In the genomic region with DNA sequence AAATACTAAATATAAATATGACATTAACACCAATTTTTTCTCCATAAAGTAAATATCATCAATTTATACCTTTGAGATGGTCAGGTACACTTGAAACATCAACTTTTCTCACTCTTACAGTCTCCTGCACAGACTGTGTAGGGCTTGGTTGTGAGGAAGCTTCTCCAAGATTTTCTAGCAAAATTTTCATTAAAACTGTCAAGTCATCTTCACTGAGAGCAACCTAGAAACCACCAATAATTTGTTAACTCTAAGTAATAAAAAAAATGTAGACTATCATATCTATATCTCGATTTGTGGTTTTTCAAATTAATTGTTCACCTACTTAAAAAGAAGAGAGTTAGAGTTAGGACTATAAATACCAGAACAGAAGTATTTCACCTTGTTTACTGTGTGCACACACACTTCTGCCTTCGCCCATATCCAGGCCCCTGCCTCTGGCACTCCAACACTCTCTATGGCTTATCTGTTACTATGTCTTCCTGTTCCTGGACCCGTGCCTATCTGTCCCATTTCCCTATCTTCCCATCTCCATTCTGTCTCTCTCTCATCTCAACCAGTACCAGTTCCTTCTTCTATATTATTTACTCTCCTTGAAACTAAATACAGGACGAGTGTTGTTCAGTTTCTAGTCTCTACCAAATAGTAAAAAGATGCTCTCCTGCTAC, we compare ENCODE assay signal across 1 cellular context.
TF ChIP-seq lines count a peak whose summit lies in the region.

No MANE protein-coding gene starts in this region.

TF ChIP-seq in K562, 482 proteins besides CTCF, POLR2A, EP300 and RAD21 (continued from another document):
- TF ChIP-seq, protein P1, sequence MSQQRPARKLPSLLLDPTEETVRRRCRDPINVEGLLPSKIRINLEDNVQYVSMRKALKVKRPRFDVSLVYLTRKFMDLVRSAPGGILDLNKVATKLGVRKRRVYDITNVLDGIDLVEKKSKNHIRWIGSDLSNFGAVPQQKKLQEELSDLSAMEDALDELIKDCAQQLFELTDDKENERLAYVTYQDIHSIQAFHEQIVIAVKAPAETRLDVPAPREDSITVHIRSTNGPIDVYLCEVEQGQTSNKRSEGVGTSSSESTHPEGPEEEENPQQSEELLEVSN (IDR thresholded peaks at IDR 0.05; ENCODE audit: borderline replicate concordance in 1 of 2, extremely low read depth in 1 of 2, insufficient read depth in 1 of 2, insufficient read length in 1 of 2, low read depth in 1 of 2, low read length in 1 of 2, poor library complexity in 1 of 2, severe bottlenecking in 1 of 2): no peak
- peak; percentile 63 for TF ChIP-seq NFIC (IDR thresholded peaks at IDR 0.05)
- TF ChIP-seq MAFF (IDR thresholded peaks at IDR 0.05; ENCODE audit: low read length): peak; percentile 33; the same call in 1 of the 2 replicates
- no peak for TF ChIP-seq DPF2 (IDR thresholded peaks at IDR 0.05)
- TF ChIP-seq EGR1 (conservative IDR thresholded peaks at IDR 0.05): no peak
- no peak for TF ChIP-seq TCF3 (CRISPR knock-in tag; IDR thresholded peaks at IDR 0.05)
- TF ChIP-seq NFE2L1 (tag; IDR thresholded peaks at IDR 0.05; ENCODE audit: borderline replicate concordance, low read depth): peak; percentile 64; the same call in 1 of the 2 replicates
- TF ChIP-seq, protein P2, sequence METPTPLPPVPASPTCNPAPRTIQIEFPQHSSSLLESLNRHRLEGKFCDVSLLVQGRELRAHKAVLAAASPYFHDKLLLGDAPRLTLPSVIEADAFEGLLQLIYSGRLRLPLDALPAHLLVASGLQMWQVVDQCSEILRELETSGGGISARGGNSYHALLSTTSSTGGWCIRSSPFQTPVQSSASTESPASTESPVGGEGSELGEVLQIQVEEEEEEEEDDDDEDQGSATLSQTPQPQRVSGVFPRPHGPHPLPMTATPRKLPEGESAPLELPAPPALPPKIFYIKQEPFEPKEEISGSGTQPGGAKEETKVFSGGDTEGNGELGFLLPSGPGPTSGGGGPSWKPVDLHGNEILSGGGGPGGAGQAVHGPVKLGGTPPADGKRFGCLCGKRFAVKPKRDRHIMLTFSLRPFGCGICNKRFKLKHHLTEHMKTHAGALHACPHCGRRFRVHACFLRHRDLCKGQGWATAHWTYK (CRISPR knock-in tag; IDR thresholded peaks at IDR 0.05): no peak
